ENCODE assay signal across 1 cellular context in genomic region chr3:15300318-15301078, GRCh38.
TF ChIP-seq lines count a peak whose summit lies in the region.

No MANE protein-coding gene starts in this region.

TF ChIP-seq in H1, 55 proteins besides CTCF, POLR2A, EP300 and RAD21:
- TF ChIP-seq CHD7 (IDR thresholded peaks at IDR 0.05; ENCODE audit: insufficient replicate concordance, low read length) (no peak), SP2 (IDR thresholded peaks at IDR 0.05; ENCODE audit: low read length) (no peak), FOSL1 (IDR thresholded peaks at IDR 0.05; ENCODE audit: insufficient read depth, low read depth, low read length) (no peak), RNF2 (IDR thresholded peaks at IDR 0.05; ENCODE audit: borderline replicate concordance, low read depth, low read length, missing control alignments, poor library complexity, severe bottlenecking) (no peak), SIRT6 (IDR thresholded peaks at IDR 0.05; ENCODE audit: low read length) (no peak), ASH2L (IDR thresholded peaks at IDR 0.05; ENCODE audit: low read length) (no peak), POU5F1 (IDR thresholded peaks at IDR 0.05; ENCODE audit: low read depth, low read length) (no peak)
